ENCODE assay signal across 8 cellular contexts in genomic region chr1:188782220-188782841, GRCh38.
DNase-seq lines count a peak whose midpoint lies in the region; ATAC-seq, FAIRE-seq and TF ChIP-seq lines count a peak whose summit lies in the region.

No MANE protein-coding gene starts in this region.

- peak; percentile 72 for FAIRE-seq in G401.6 (lab: Jason Lieb, UNC)

- peak; percentile 73 for TF ChIP-seq CTCF in PC-9 (conservative IDR thresholded peaks at IDR 0.05)
- no peak for TF ChIP-seq CTCF in fibroblast of the aortic adventitia (IDR thresholded peaks at IDR 0.05; ENCODE audit: insufficient read depth, low read length)

- no peak overlapping the region for H3K27ac ChIP-seq in PC-9

- no peaks in the 10 kb centered on the region for H3K9me2 ChIP-seq in PC-9 (ENCODE audit: insufficient read depth)

- no peaks in the 10 kb centered on the region for H3K9me3 ChIP-seq in PC-9 (ENCODE audit: insufficient read depth, low read depth)

- no peaks in the 10 kb centered on the region for H3K36me3 ChIP-seq in PC-9 (ENCODE audit: low read depth)

- H3K9me3 Mint-ChIP-seq in activated CD4-positive, alpha-beta memory T cell treated with anti-CD3 and anti-CD28 coated beads, Interleukin-2, amount 10 ng/mL, durations not matched to agents 7 days and 5 days: peaks cover 2% of the 10 kb centered on the region
- H3K9me3 Mint-ChIP-seq in activated CD8-positive, alpha-beta memory T cell treated with anti-CD3 and anti-CD28 coated beads, Interleukin-2, amount 10 ng/mL, durations not matched to agents 7 days and 5 days (ENCODE audit: low read depth): peaks cover 4% of the 10 kb centered on the region
- H3K9me3 Mint-ChIP-seq in activated T-cell treated with anti-CD3 and anti-CD28 coated beads, Interleukin-2, amount 50 U/mL, for 24 hours: peaks cover 4% of the 10 kb centered on the region

- no peak overlapping the region for H2AFZ ChIP-seq in PC-9

- H3K27me3 Mint-ChIP-seq in activated CD4-positive, alpha-beta memory T cell treated with anti-CD3 and anti-CD28 coated beads, Interleukin-2, amount 10 ng/mL, durations not matched to agents 7 days and 5 days: no peaks in the 10 kb centered on the region
- H3K27me3 Mint-ChIP-seq in activated CD8-positive, alpha-beta memory T cell treated with anti-CD3 and anti-CD28 coated beads, Interleukin-2, amount 10 ng/mL, durations not matched to agents 7 days and 5 days: no peaks in the 10 kb centered on the region
- H3K27me3 Mint-ChIP-seq in activated T-cell treated with anti-CD3 and anti-CD28 coated beads, Interleukin-2, amount 50 U/mL, for 24 hours: no peaks in the 10 kb centered on the region

- DNase-seq in PC-9 (peak; percentile 2 to 46), fibroblast of the aortic adventitia (ENCODE audit: low read depth) (peak; percentile 1)
- no peak for DNase-seq in activated CD4-positive, alpha-beta memory T cell treated with anti-CD3 and anti-CD28 coated beads, Interleukin-2, amount 10 ng/mL, durations not matched to agents 7 days and 5 days
- DNase-seq in activated CD8-positive, alpha-beta memory T cell treated with anti-CD3 and anti-CD28 coated beads, Interleukin-2, amount 10 ng/mL, durations not matched to agents 7 days and 5 days: no peak
- no peak for DNase-seq in activated T-cell treated with anti-CD3 and anti-CD28 coated beads, Interleukin-2, amount 50 U/mL, for 24 hours

- ATAC-seq in GM21367 (IDR thresholded peaks at IDR 0.05; ENCODE audit: unreplicated experiment) (peak; percentile 81), HG03558 (IDR thresholded peaks at IDR 0.05; ENCODE audit: extremely low read depth, unreplicated experiment) (peak; percentile 68)
- ATAC-seq in activated CD8-positive, alpha-beta memory T cell treated with anti-CD3 and anti-CD28 coated beads, Interleukin-2, amount 10 ng/mL, durations not matched to agents 7 days and 5 days: no peak

- H3K4me3 Mint-ChIP-seq in activated CD4-positive, alpha-beta memory T cell treated with anti-CD3 and anti-CD28 coated beads, Interleukin-2, amount 10 ng/mL, durations not matched to agents 7 days and 5 days: no peak overlapping the region
- no peak overlapping the region for H3K4me3 Mint-ChIP-seq in activated CD8-positive, alpha-beta memory T cell treated with anti-CD3 and anti-CD28 coated beads, Interleukin-2, amount 10 ng/mL, durations not matched to agents 7 days and 5 days
- H3K4me3 Mint-ChIP-seq in activated T-cell treated with anti-CD3 and anti-CD28 coated beads, Interleukin-2, amount 50 U/mL, for 24 hours: no peak overlapping the region

- H4K20me1 ChIP-seq in PC-9 (ENCODE audit: insufficient read depth): no peaks in the 10 kb centered on the region

- no peak overlapping the region for H3K4me3 ChIP-seq in PC-9
- H3K4me3 ChIP-seq in fibroblast of the aortic adventitia (ENCODE audit: low read depth, low read length): no peak overlapping the region

- CTCF ChIA-PET in PC-9 (lab: Charles Lee): no interaction called here
- CTCF ChIA-PET in activated CD4-positive, alpha-beta memory T cell treated with anti-CD3 and anti-CD28 coated beads, Interleukin-2, amount 10 ng/mL, durations not matched to agents 7 days and 5 days (lab: Charles Lee): interaction anchor here (1.2 to 1.3 kb wide), 2 partner anchors 12 to 40 kb away, joined by 3 to 4 read pairs; no protein-coding TSS in a partner anchor
- CTCF ChIA-PET in activated CD8-positive, alpha-beta memory T cell treated with anti-CD3 and anti-CD28 coated beads, Interleukin-2, amount 10 ng/mL, durations not matched to agents 7 days and 5 days (lab: Charles Lee): interaction anchor here (0.8 to 1.2 kb wide), 2 partner anchors 12 to 38 kb away, joined by 3 read pairs; no protein-coding TSS in a partner anchor

- no peak overlapping the region for H3K27ac Mint-ChIP-seq in activated CD4-positive, alpha-beta memory T cell treated with anti-CD3 and anti-CD28 coated beads, Interleukin-2, amount 10 ng/mL, durations not matched to agents 7 days and 5 days
- no peak overlapping the region for H3K27ac Mint-ChIP-seq in activated CD8-positive, alpha-beta memory T cell treated with anti-CD3 and anti-CD28 coated beads, Interleukin-2, amount 10 ng/mL, durations not matched to agents 7 days and 5 days
- H3K27ac Mint-ChIP-seq in activated T-cell treated with anti-CD3 and anti-CD28 coated beads, Interleukin-2, amount 50 U/mL, for 24 hours: no peak overlapping the region

- POLR2A ChIA-PET in PC-9 (lab: Charles Lee; ENCODE audit: unreplicated experiment): no interaction called here
- POLR2A ChIA-PET in activated CD4-positive, alpha-beta memory T cell treated with anti-CD3 and anti-CD28 coated beads, Interleukin-2, amount 10 ng/mL, durations not matched to agents 7 days and 5 days (lab: Charles Lee): no interaction called here

- no peaks in the 10 kb centered on the region for H3K36me3 Mint-ChIP-seq in activated CD4-positive, alpha-beta memory T cell treated with anti-CD3 and anti-CD28 coated beads, Interleukin-2, amount 10 ng/mL, durations not matched to agents 7 days and 5 days (ENCODE audit: low read depth)
- no peaks in the 10 kb centered on the region for H3K36me3 Mint-ChIP-seq in activated CD8-positive, alpha-beta memory T cell treated with anti-CD3 and anti-CD28 coated beads, Interleukin-2, amount 10 ng/mL, durations not matched to agents 7 days and 5 days
- no peaks in the 10 kb centered on the region for H3K36me3 Mint-ChIP-seq in activated T-cell treated with anti-CD3 and anti-CD28 coated beads, Interleukin-2, amount 50 U/mL, for 24 hours (ENCODE audit: low read depth)

- no peak overlapping the region for H3K4me2 ChIP-seq in PC-9

- no peaks in the 10 kb centered on the region for H3F3A ChIP-seq in PC-9 (ENCODE audit: insufficient read depth, low read depth)

- H3K4me1 ChIP-seq in PC-9 (replicated peaks; ENCODE audit: insufficient read depth): no peaks in the 10 kb centered on the region

- intact Hi-C loops in PC-9 (cut with micrococcal nuclease; ENCODE audit: unreplicated experiment): no loop called here

- BruUV-seq in PC-9 (replicated peaks; lab: Mats Ljungman, UMichigan): no TSS peak

- no peaks in the 10 kb centered on the region for H3K4me1 Mint-ChIP-seq in activated CD4-positive, alpha-beta memory T cell treated with anti-CD3 and anti-CD28 coated beads, Interleukin-2, amount 10 ng/mL, durations not matched to agents 7 days and 5 days
- no peaks in the 10 kb centered on the region for H3K4me1 Mint-ChIP-seq in activated CD8-positive, alpha-beta memory T cell treated with anti-CD3 and anti-CD28 coated beads, Interleukin-2, amount 10 ng/mL, durations not matched to agents 7 days and 5 days
- no peaks in the 10 kb centered on the region for H3K4me1 Mint-ChIP-seq in activated T-cell treated with anti-CD3 and anti-CD28 coated beads, Interleukin-2, amount 50 U/mL, for 24 hours (ENCODE audit: low read depth)

- no peaks in the 10 kb centered on the region for H3K79me2 ChIP-seq in PC-9 (ENCODE audit: low read depth)

- no peaks in the 10 kb centered on the region for H3K27me3 ChIP-seq in PC-9 (ENCODE audit: insufficient read depth, low read depth)

Comparison
In these comparisons a context has a peak if more than half of its experiments do, and no peak if none do; other contexts are left out.
1. DNase-seq: peak in PC-9 (2 of 2) and fibroblast of the aortic adventitia (single experiment); none in activated CD4-positive, alpha-beta memory T cell treated with anti-CD3 and anti-CD28 coated beads, Interleukin-2, amount 10 ng/mL, durations not matched to agents 7 days and 5 days (single experiment), activated CD8-positive, alpha-beta memory T cell treated with anti-CD3 and anti-CD28 coated beads, Interleukin-2, amount 10 ng/mL, durations not matched to agents 7 days and 5 days (single experiment) and activated T-cell treated with anti-CD3 and anti-CD28 coated beads, Interleukin-2, amount 50 U/mL, for 24 hours (single experiment).